8 cellular contexts compared by ENCODE assay signal in genomic region chr22:20504293-20504922, GRCh38. TPM values are rescaled to one million over a fixed set of nuclear protein-coding genes. Genes with fewer than 3 reads are reported as not detected.
DNase-seq lines count a peak whose midpoint lies in the region; ATAC-seq, FAIRE-seq and TF ChIP-seq lines count a peak whose summit lies in the region.
"Not testable (repeated sequence)": the region's sequence is repeated elsewhere in the genome, so short reads cannot be mapped to it uniquely, and the experiment has no call there.

No MANE protein-coding gene starts in this region.

- in situ Hi-C loops in brain microvascular endothelial cell (cut with HindIII; ENCODE audit: low pct_ligation_motif_present, low sequenced_read_pairs) = not testable (repeated sequence)

- WGBS in small intestine, 3 donors = 72 to 81% (median 75%) methylated on average over 5 of the region's 5 CpGs

- not testable (repeated sequence) for H3K27me3 ChIP-seq in MG63; brain microvascular endothelial cell (replicated peaks); lower lobe of right lung (ENCODE audit: low read depth); small intestine (ENCODE audit: control insufficient read depth in 2 of 2, insufficient read depth in 2 of 2, low read length in 2 of 2)

- FAIRE-seq in H54 (lab: Jason Lieb, UNC) = peak; percentile 38
- FAIRE-seq in small intestine (lab: Jason Lieb, UNC) = not testable (repeated sequence)

- H3K9me3 ChIP-seq in MG63; lower lobe of right lung; small intestine (ENCODE audit: control insufficient read depth, low read depth): not testable (repeated sequence)

- H3K4me1 ChIP-seq in lower lobe of right lung = peaks cover 14% of the 10 kb centered on the region
- H3K4me1 ChIP-seq in small intestine (ENCODE audit: control insufficient read depth in 2 of 2, insufficient read depth in 1 of 2, low read depth in 1 of 2, low read length in 1 of 2) = not testable (repeated sequence)

- DNase-seq in AG08395 (ENCODE audit: low spot score) = peak; percentile 73
- peak; percentile 28 for DNase-seq in H54 (ENCODE audit: insufficient read length, low spot score)
- DNase-seq in MG63 = peak; percentile 37
- DNase-seq in brain microvascular endothelial cell = peak; percentile 87
- peak; percentile 39 for DNase-seq in fibroblast of peridontal ligament (ENCODE audit: extremely low read depth)
- DNase-seq in lower lobe of right lung = peak; percentile 4
- peak; percentile 80 for DNase-seq in small intestine

- H3K36me3 ChIP-seq in MG63; brain microvascular endothelial cell (replicated peaks); small intestine (ENCODE audit: control insufficient read depth in 2 of 2, insufficient read depth in 2 of 2, low read length in 2 of 2): not testable (repeated sequence)
- peaks cover 11% of the 10 kb centered on the region for H3K36me3 ChIP-seq in lower lobe of right lung

- H3K4me3 ChIP-seq in MG63; brain microvascular endothelial cell (ENCODE audit: low read depth, low read length); lower lobe of right lung; small intestine (ENCODE audit: low read depth in 1 of 2, low read length in 2 of 2): not testable (repeated sequence)

- H3K27ac ChIP-seq in brain microvascular endothelial cell = peak overlapping the region; percentile 55
- H3K27ac ChIP-seq in lower lobe of right lung = not testable (repeated sequence)
- H3K27ac ChIP-seq in small intestine (ENCODE audit: low read depth in 1 of 2, low read length in 1 of 2) = peak overlapping the region; percentile 29 to 53

- peak; percentile 15 for ATAC-seq in SK-N-SH treated with all-trans-retinoic acid at 6 μM for 48 hours
- ATAC-seq in lower lobe of right lung = not testable (repeated sequence)

- intact Hi-C loops in lower lobe of right lung (cut with DNase I) = not testable (repeated sequence)

- TF ChIP-seq CTCF in brain microvascular endothelial cell (IDR thresholded peaks at IDR 0.05; ENCODE audit: low read depth, low read length, missing control alignments); lower lobe of right lung (IDR thresholded peaks at IDR 0.05): not testable (repeated sequence)

- not testable (repeated sequence) for TF ChIP-seq POLR2A in H54 (IDR thresholded peaks at IDR 0.05; ENCODE audit: low read depth, low read length)

TF ChIP-seq in SK-N-SH treated with all-trans-retinoic acid at 6 μM for 48 hours, 23 proteins besides CTCF, POLR2A, EP300 and RAD21:
- TF ChIP-seq ISL1 (CRISPR knock-in tag; IDR thresholded peaks at IDR 0.05) = 0 out of 2 replicates have a peak, but pooled peaks have one; percentile 21

RNA-seq across cellular contexts. Expression of gene MED15, which starts 3.0 kb away (rescaled TPM):
- 17.2 and 34.0 TPM in 2 replicates for total RNA-seq in MG63 (2014; rRNA removed; shearing (Covaris generic); ENCODE audit: low replicate concordance)
- total RNA-seq in lower lobe of right lung = 105 TPM
- 100 to 1,000 TPM in 1 of 3 donors, 10 to 100 TPM in 2; 56.6 to 106 (median 96.7) TPM for polyA plus RNA-seq in small intestine

RNA-seq across cellular contexts. Expression of gene KLHL22, which starts 8.8 kb away (rescaled TPM):
- 29.1 and 36.0 TPM in 2 replicates for total RNA-seq in MG63 (2014; rRNA removed; shearing (Covaris generic); ENCODE audit: low replicate concordance)
- total RNA-seq in lower lobe of right lung = 24.0 TPM
- 10 to 100 TPM in 1 of 3 donors, 1 to 10 TPM in 2; 5.9 to 10.3 (median 6.9) TPM for polyA plus RNA-seq in small intestine

Comparison
In these comparisons a context has a peak if more than half of its experiments do, and no peak if none do; other contexts are left out.
1. DNase-seq: peak in every context shown above with its lines; median percentile 87 in brain microvascular endothelial cell; 80 in small intestine; 73 in AG08395; 39 in fibroblast of peridontal ligament; 37 in MG63; 28 in H54; 4 in lower lobe of right lung.